In the genomic region with DNA sequence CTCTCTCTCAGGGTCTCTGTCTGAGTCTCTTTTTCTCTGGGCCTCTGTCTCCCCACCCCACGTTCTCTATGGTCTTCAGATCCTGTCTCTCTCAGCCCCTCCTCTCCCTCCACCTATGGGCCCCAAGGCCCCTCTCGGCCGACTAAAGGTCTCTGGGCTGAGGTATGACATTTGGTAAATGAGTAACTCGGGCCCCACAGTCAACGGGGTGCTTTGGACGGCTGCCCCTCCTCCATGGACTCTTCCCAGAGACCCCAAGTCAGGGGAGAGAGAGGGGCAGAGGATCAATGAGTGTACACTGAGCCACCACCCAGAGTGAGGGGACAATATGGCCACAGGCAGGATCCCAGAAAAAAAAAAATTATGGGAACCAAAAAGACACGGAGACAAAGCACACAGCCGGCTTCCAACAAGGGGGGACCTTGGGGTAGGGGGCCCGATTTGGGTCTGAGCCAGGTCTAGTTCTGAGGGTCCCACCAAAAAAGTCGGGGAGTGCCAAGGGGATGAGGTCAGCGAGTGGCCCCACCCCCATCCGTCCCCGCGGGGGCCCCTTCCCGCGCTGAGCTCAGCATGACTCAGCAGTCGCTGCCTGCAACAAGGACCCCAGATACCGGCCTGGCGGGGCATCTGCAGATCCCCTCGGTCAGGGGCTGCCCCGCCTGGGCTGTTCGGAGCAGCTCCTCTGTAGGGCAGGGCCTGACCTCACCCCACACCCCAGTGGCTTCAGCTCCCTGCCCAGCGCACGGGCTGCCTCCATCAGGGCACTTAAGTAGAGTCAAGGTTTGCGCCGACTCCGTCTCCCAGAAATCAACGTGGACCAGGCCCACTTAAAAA, we compare ENCODE assay signal across 8 cellular contexts.
DNase-seq lines count a peak whose midpoint lies in the region; TF ChIP-seq lines count a peak whose summit lies in the region.

No MANE protein-coding gene starts in this region.

- DNase-seq in DMS153 treated with DMSO at 0.1 percent for 48 hours (lab: John Stamatoyannopoulos, UW; ENCODE audit: unreplicated experiment): peak; percentile 53
- DNase-seq in DMS153 (lab: John Stamatoyannopoulos, UW): no peak
- peak; percentile 57 for DNase-seq in NCI-H2171 treated with DMSO at 0.1 percent for 48 hours (lab: John Stamatoyannopoulos, UW)
- DNase-seq in activated CD8-positive, alpha-beta memory T cell treated with anti-CD3 and anti-CD28 coated beads, Interleukin-2, amount 50 U/mL, for 48 hours: peak; percentile 89
- peak; percentile 68 for DNase-seq in epithelial cell of esophagus (ENCODE audit: low read depth)
- peak; percentile 61 for DNase-seq in midbrain (lab: John Stamatoyannopoulos, UW)
- DNase-seq in stimulated activated CD8-positive, alpha-beta memory T cell treated with anti-CD3 and anti-CD28 coated beads, Interleukin-2, amount 100 ng/mL, for 48 hours (ENCODE audit: low read depth in 2 of 2): peak; percentile 77
- DNase-seq in NCI-H2081 (lab: John Stamatoyannopoulos, UW): no peak

- TF ChIP-seq CTCF in epithelial cell of esophagus (IDR thresholded peaks at IDR 0.05; ENCODE audit: insufficient read depth, low read depth, low read length, missing control alignments): no peak

- H3K4me3 ChIP-seq in epithelial cell of esophagus (ENCODE audit: low read length): peak overlapping the region; percentile 18

Comparison
In these comparisons a context has a peak if more than half of its experiments do, and no peak if none do; other contexts are left out.
1. DNase-seq: peak in DMS153 treated with DMSO at 0.1 percent for 48 hours (single experiment), NCI-H2171 treated with DMSO at 0.1 percent for 48 hours (single experiment), activated CD8-positive, alpha-beta memory T cell treated with anti-CD3 and anti-CD28 coated beads, Interleukin-2, amount 50 U/mL, for 48 hours (single experiment), epithelial cell of esophagus (single experiment), midbrain (single experiment) and stimulated activated CD8-positive, alpha-beta memory T cell treated with anti-CD3 and anti-CD28 coated beads, Interleukin-2, amount 100 ng/mL, for 48 hours (2 of 2); none in DMS153 (single experiment) and NCI-H2081 (0 of 2).